In genomic region chr16:16148755-16149154, GRCh38 we compare ENCODE assay signal across 1 cellular context.
TF ChIP-seq lines count a peak whose summit lies in the region.

No MANE protein-coding gene starts in this region.

TF ChIP-seq in HepG2, 621 proteins besides CTCF, POLR2A, EP300 and RAD21 (continued from another document):
- TF ChIP-seq, protein P1, sequence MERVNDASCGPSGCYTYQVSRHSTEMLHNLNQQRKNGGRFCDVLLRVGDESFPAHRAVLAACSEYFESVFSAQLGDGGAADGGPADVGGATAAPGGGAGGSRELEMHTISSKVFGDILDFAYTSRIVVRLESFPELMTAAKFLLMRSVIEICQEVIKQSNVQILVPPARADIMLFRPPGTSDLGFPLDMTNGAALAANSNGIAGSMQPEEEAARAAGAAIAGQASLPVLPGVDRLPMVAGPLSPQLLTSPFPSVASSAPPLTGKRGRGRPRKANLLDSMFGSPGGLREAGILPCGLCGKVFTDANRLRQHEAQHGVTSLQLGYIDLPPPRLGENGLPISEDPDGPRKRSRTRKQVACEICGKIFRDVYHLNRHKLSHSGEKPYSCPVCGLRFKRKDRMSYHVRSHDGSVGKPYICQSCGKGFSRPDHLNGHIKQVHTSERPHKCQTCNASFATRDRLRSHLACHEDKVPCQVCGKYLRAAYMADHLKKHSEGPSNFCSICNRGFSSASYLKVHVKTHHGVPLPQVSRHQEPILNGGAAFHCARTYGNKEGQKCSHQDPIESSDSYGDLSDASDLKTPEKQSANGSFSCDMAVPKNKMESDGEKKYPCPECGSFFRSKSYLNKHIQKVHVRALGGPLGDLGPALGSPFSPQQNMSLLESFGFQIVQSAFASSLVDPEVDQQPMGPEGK (CRISPR knock-in tag; IDR thresholded peaks at IDR 0.05) = peak; percentile 54
- TF ChIP-seq, protein P2, sequence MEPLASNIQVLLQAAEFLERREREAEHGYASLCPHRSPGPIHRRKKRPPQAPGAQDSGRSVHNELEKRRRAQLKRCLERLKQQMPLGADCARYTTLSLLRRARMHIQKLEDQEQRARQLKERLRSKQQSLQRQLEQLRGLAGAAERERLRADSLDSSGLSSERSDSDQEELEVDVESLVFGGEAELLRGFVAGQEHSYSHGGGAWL (CRISPR knock-in tag; IDR thresholded peaks at IDR 0.05) = no peak
- TF ChIP-seq HES4 (CRISPR knock-in tag; IDR thresholded peaks at IDR 0.05; ENCODE audit: borderline replicate concordance) = no peak
- peak; percentile 42; the same call in 1 of the 2 replicates for TF ChIP-seq POLR2AphosphoS5 (IDR thresholded peaks at IDR 0.05; ENCODE audit: low read depth, low read length)
- TF ChIP-seq ZNF281 (CRISPR knock-in tag; IDR thresholded peaks at IDR 0.05; ENCODE audit: borderline replicate concordance) = peak; percentile 32; the same call in 1 of the 2 replicates
- TF ChIP-seq ZNF678 (CRISPR knock-in tag; IDR thresholded peaks at IDR 0.05) = 0 out of 2 replicates have a peak, but pooled peaks have one; percentile 68
- 0 out of 2 replicates have a peak, but pooled peaks have one; percentile 43 for TF ChIP-seq ZNF556 (CRISPR knock-in tag; IDR thresholded peaks at IDR 0.05; ENCODE audit: borderline replicate concordance)
- TF ChIP-seq ZFX (CRISPR knock-in tag; IDR thresholded peaks at IDR 0.05; ENCODE audit: low read depth) = no peak
- no peak for TF ChIP-seq U2AF1 (optimal IDR thresholded peaks at IDR 0.05; ENCODE audit: low read depth, low read length)
- no peak for TF ChIP-seq KAT2B (IDR thresholded peaks at IDR 0.05; ENCODE audit: borderline replicate concordance, low read depth, low read length)
- TF ChIP-seq MEIS1 (CRISPR knock-in tag; IDR thresholded peaks at IDR 0.05; ENCODE audit: borderline replicate concordance) = no peak
- 0 out of 2 replicates have a peak, but pooled peaks have one; percentile 11 for TF ChIP-seq MTA1 (CRISPR knock-in tag; IDR thresholded peaks at IDR 0.05; ENCODE audit: borderline replicate concordance)
- TF ChIP-seq ZBTB38 (CRISPR knock-in tag; IDR thresholded peaks at IDR 0.05) = no peak
- 0 out of 2 replicates have a peak, but pooled peaks have one; percentile 16 for TF ChIP-seq KDM3A (CRISPR knock-in tag; IDR thresholded peaks at IDR 0.05; ENCODE audit: low read depth)
- no peak for TF ChIP-seq ZNF747 (CRISPR knock-in tag; IDR thresholded peaks at IDR 0.05; ENCODE audit: borderline replicate concordance)
- TF ChIP-seq LCORL (IDR thresholded peaks at IDR 0.05) = no peak
- TF ChIP-seq LCORL (CRISPR knock-in tag; IDR thresholded peaks at IDR 0.05) = 0 out of 2 replicates have a peak, but pooled peaks have one; percentile 4
- no peak for TF ChIP-seq ZFP36L1 (CRISPR knock-in tag; IDR thresholded peaks at IDR 0.05)
